19 cellular contexts compared by ENCODE assay signal in the genomic region with DNA sequence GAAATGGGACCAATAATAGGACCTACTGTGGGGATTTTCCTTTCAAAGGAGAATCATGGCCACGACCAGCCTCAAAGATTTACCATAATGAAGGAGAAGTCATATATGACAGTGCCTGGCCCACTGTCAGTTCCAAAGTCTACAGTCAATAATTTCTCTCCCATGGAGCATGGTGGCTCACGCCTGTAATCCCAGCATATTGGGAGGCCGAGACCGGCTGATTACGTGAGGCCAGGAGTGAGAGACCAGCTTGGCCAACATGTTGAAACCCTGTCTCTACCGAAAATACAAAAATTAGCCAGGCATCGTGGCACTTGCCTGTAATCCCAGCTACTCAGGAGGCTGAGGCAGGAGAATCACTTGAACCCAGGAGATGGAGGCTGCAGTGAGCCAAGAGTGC. TPM values are rescaled to one million over a fixed set of nuclear protein-coding genes. Genes with fewer than 3 reads are reported as not detected.
DNase-seq lines count a peak whose midpoint lies in the region; ATAC-seq and TF ChIP-seq lines count a peak whose summit lies in the region.
"Had no signal": no experiment of that assay in that cellular context is flagged by ENCODE, and none has a peak within 500 bp of the region (broad histone marks: within the 10 kb centered on the region; RNA-seq: fewer than 3 reads in every experiment).

No MANE protein-coding gene starts in this region.

- 93% methylated on average over 7 of the region's 7 CpGs for WGBS in hepatocyte (ENCODE audit: low lambda C conversion rate, missing lambda C conversion rate)
- WGBS in sigmoid colon, 2 donors, result 85 to 93% methylated on average over 7 of the region's 7 CpGs

- no peak for DNase-seq in hepatocyte (ENCODE audit: low spot score)
- DNase-seq in sigmoid colon, result no peak
- DNase-seq in HuH-7.5 (ENCODE audit: low spot score), result no peak
- DNase-seq in activated T-helper 2 cell treated with anti-CD3 and anti-CD28 coated beads, Interferon-gamma antibody, Interleukin-2, Interleukin-4, amounts not matched to agents 10 μg/mL and 5 μg/mL and 100 μg/mL, durations not matched to agents 14 hours and 24 hours and 36 hours (ENCODE audit: low spot score), result no peak
- DNase-seq in mucosa of descending colon, result no peak
- no peak for DNase-seq in pons (ENCODE audit: low spot score)
- DNase-seq: activated B cell treated with CpG ODN at 0.5 μM for 24 hours; activated CD8-positive, alpha-beta T cell treated with anti-CD3 and anti-CD28 coated beads for 36 hours; activated naive CD4-positive, alpha-beta T cell treated with Interleukin-2 at 50 U/mL for 16 hours; amniotic stem cell; dermis blood vessel endothelial cell; natural killer cell; NCI-H1436 treated with DMSO at 0.1 percent for 48 hours; SHP77; T1000 had no signal

- no peak overlapping the region for H3K27ac Mint-ChIP-seq in activated T-helper 2 cell treated with anti-CD3 and anti-CD28 coated beads, Interferon-gamma antibody, Interleukin-2, Interleukin-4, amounts not matched to agents 10 μg/mL and 5 μg/mL and 100 μg/mL, durations not matched to agents 14 hours and 24 hours and 36 hours
- H3K27ac Mint-ChIP-seq: activated B cell treated with CpG ODN at 0.5 μM for 24 hours; activated CD8-positive, alpha-beta T cell treated with anti-CD3 and anti-CD28 coated beads for 36 hours; natural killer cell had no signal

- no peaks in the 10 kb centered on the region for H3K27me3 ChIP-seq in hepatocyte
- no peaks in the 10 kb centered on the region for H3K27me3 ChIP-seq in sigmoid colon
- H3K27me3 ChIP-seq: BLaER1, stomach had no signal

- H3K4me1 Mint-ChIP-seq in activated T-helper 2 cell treated with anti-CD3 and anti-CD28 coated beads, Interferon-gamma antibody, Interleukin-2, Interleukin-4, amounts not matched to agents 10 μg/mL and 5 μg/mL and 100 μg/mL, durations not matched to agents 14 hours and 24 hours and 36 hours (ENCODE audit: low read depth), result peaks cover 12% of the 10 kb centered on the region
- H3K4me1 Mint-ChIP-seq: activated B cell treated with CpG ODN at 0.5 μM for 24 hours had no signal

- H3K4me1 ChIP-seq in hepatocyte (ENCODE audit: insufficient read depth), result peaks cover 22% of the 10 kb centered on the region
- H3K4me1 ChIP-seq in sigmoid colon, result peaks cover 0 to 18% (median 15%) of the 10 kb centered on the region in 4 donors
- peaks cover 20% of the 10 kb centered on the region for H3K4me1 ChIP-seq in mucosa of descending colon (ENCODE audit: low read depth)

- no peaks in the 10 kb centered on the region for H4K20me1 ChIP-seq in hepatocyte (ENCODE audit: insufficient read depth, poor library complexity, severe bottlenecking)
- H4K20me1 ChIP-seq: BLaER1 had no signal

- no peaks in the 10 kb centered on the region for H3K9me2 ChIP-seq in hepatocyte (replicated peaks; ENCODE audit: insufficient read depth)

- no peaks in the 10 kb centered on the region for H3K27me3 Mint-ChIP-seq in activated T-helper 2 cell treated with anti-CD3 and anti-CD28 coated beads, Interferon-gamma antibody, Interleukin-2, Interleukin-4, amounts not matched to agents 10 μg/mL and 5 μg/mL and 100 μg/mL, durations not matched to agents 14 hours and 24 hours and 36 hours (ENCODE audit: low read depth)

- H3K36me3 ChIP-seq in hepatocyte (replicated peaks; ENCODE audit: insufficient read depth, low read depth), result no peaks in the 10 kb centered on the region
- H3K36me3 ChIP-seq in sigmoid colon, result no peaks in the 10 kb centered on the region
- H3K36me3 ChIP-seq in mucosa of descending colon (ENCODE audit: low read depth), result no peaks in the 10 kb centered on the region
- H3K36me3 ChIP-seq: BLaER1, stomach had no signal

- H3K27ac ChIP-seq in C4-2B, result peak overlapping the region; percentile 18
- H3K27ac ChIP-seq in VCaP, result peak overlapping the region; percentile 10; the same call in 1 of the 2 replicates
- peak overlapping the region; percentile 44 for H3K27ac ChIP-seq in hepatocyte
- H3K27ac ChIP-seq in sigmoid colon, result peak overlapping the region in 3 of 4 donors; percentile 38 to 62 (median 60)
- H3K27ac ChIP-seq: BLaER1 had no signal

- H3K79me2 ChIP-seq in hepatocyte, result no peaks in the 10 kb centered on the region

- no peak for TF ChIP-seq POLR2A in sigmoid colon (IDR thresholded peaks at IDR 0.05)

- no peaks in the 10 kb centered on the region for H3K9me3 ChIP-seq in hepatocyte (ENCODE audit: low read depth)
- no peaks in the 10 kb centered on the region for H3K9me3 ChIP-seq in sigmoid colon
- H3K9me3 ChIP-seq in mucosa of descending colon, result no peaks in the 10 kb centered on the region
- H3K9me3 ChIP-seq: BLaER1, stomach had no signal

- H3K4me2 ChIP-seq in hepatocyte, result peak overlapping the region; percentile 16
- H3K4me2 ChIP-seq: BLaER1 had no signal

- TF ChIP-seq EP300 in sigmoid colon (IDR thresholded peaks at IDR 0.05), result no peak

- H3K4me3 ChIP-seq in hepatocyte (no peak overlapping the region), sigmoid colon (no peak overlapping the region), mucosa of descending colon (no peak overlapping the region)
- H3K4me3 ChIP-seq: BLaER1, stomach had no signal

- TF ChIP-seq CTCF in C4-2B (conservative IDR thresholded peaks at IDR 0.05) (no peak), VCaP (conservative IDR thresholded peaks at IDR 0.05) (no peak), hepatocyte (IDR thresholded peaks at IDR 0.05; ENCODE audit: poor library complexity) (no peak), sigmoid colon (IDR thresholded peaks at IDR 0.05) (no peak), mucosa of descending colon (IDR thresholded peaks at IDR 0.05) (no peak)

- intact Hi-C loops in sigmoid colon (cut with DNase I), result loop anchor here (5.0 kb wide), 1 partner anchor 38 kb away; no protein-coding TSS in a partner anchor
- intact Hi-C loops in activated T-helper 2 cell treated with anti-CD3 and anti-CD28 coated beads, Interferon-gamma antibody, Interleukin-2, Interleukin-4, amounts not matched to agents 10 μg/mL and 5 μg/mL and 100 μg/mL, durations not matched to agents 14 hours and 24 hours and 36 hours (cut with micrococcal nuclease), result no loop called here
- intact Hi-C loops in mucosa of descending colon (cut with DNase I, micrococcal nuclease), result loop anchor here in 1 of 2 donors (10.0 kb wide), 1 partner anchor 60 kb away; no protein-coding TSS in a partner anchor

- no peaks in the 10 kb centered on the region for H3K9me3 Mint-ChIP-seq in activated T-helper 2 cell treated with anti-CD3 and anti-CD28 coated beads, Interferon-gamma antibody, Interleukin-2, Interleukin-4, amounts not matched to agents 10 μg/mL and 5 μg/mL and 100 μg/mL, durations not matched to agents 14 hours and 24 hours and 36 hours
- H3K9me3 Mint-ChIP-seq: activated B cell treated with CpG ODN at 0.5 μM for 24 hours; activated CD8-positive, alpha-beta T cell treated with anti-CD3 and anti-CD28 coated beads for 36 hours; natural killer cell had no signal

- no peak overlapping the region for H2AFZ ChIP-seq in hepatocyte

- H3K4me3 Mint-ChIP-seq in activated T-helper 2 cell treated with anti-CD3 and anti-CD28 coated beads, Interferon-gamma antibody, Interleukin-2, Interleukin-4, amounts not matched to agents 10 μg/mL and 5 μg/mL and 100 μg/mL, durations not matched to agents 14 hours and 24 hours and 36 hours (ENCODE audit: low read depth), result no peak overlapping the region
- H3K4me3 Mint-ChIP-seq: activated B cell treated with CpG ODN at 0.5 μM for 24 hours; activated CD8-positive, alpha-beta T cell treated with anti-CD3 and anti-CD28 coated beads for 36 hours; natural killer cell had no signal

- ATAC-seq in mucosa of descending colon, result no peak
- ATAC-seq: activated CD8-positive, alpha-beta T cell treated with anti-CD3 and anti-CD28 coated beads for 36 hours; natural killer cell had no signal

- no peaks in the 10 kb centered on the region for H3K36me3 Mint-ChIP-seq in activated T-helper 2 cell treated with anti-CD3 and anti-CD28 coated beads, Interferon-gamma antibody, Interleukin-2, Interleukin-4, amounts not matched to agents 10 μg/mL and 5 μg/mL and 100 μg/mL, durations not matched to agents 14 hours and 24 hours and 36 hours (ENCODE audit: low read depth)
- H3K36me3 Mint-ChIP-seq: natural killer cell had no signal

RNA-seq across cellular contexts. Expression of a gene that starts 13.8 kb away (rescaled TPM):
- total RNA-seq in hepatocyte (26.8 and 34.5 TPM in 2 replicates), sigmoid colon (10 to 100 TPM; 34.7 to 63.1 (median 57.9) TPM), mucosa of descending colon (10 to 100 TPM; 15.1 to 74.1 (median 19.3) TPM)
- polyA plus RNA-seq in hepatocyte (38.9 and 52.1 TPM in 2 replicates), sigmoid colon (10 to 100 TPM in 1 of 3 donors, 1 to 10 TPM in 2; 3.0 to 13.8 (median 6.6) TPM)
- 34.8 and 35.8 TPM in 2 replicates for total RNA-seq in activated T-helper 2 cell treated with anti-CD3 and anti-CD28 coated beads, Interferon-gamma antibody, Interleukin-2, Interleukin-4, amounts not matched to agents 10 μg/mL and 5 μg/mL and 100 μg/mL, durations not matched to agents 14 hours and 24 hours and 36 hours

Comparison
In these comparisons a context has a peak if more than half of its experiments do, and no peak if none do; other contexts are left out.
1. H3K27ac ChIP-seq: peak in every context shown above with its lines; median percentile 60 in sigmoid colon; 44 in hepatocyte; 18 in C4-2B; 10 in VCaP.